In genomic region chr15:62288361-62289017, GRCh38 we compare ENCODE assay signal across 30 cellular contexts.
"Had no signal": no experiment of that assay in that cellular context is flagged by ENCODE, and none has a peak within 500 bp of the region (broad histone marks: within the 10 kb centered on the region; RNA-seq: fewer than 3 reads in every experiment).

No MANE protein-coding gene starts in this region.

- ATAC-seq: esophagus mucosa; gastrocnemius medialis; heart left ventricle; left cardiac atrium; left ventricle myocardium superior; naive thymus-derived CD8-positive, alpha-beta T cell; psoas muscle; right cardiac atrium; stimulated activated memory B cell treated with anti-CD40 and anti-IgM and Interleukin-4, amounts not matched to agents 10 μg/mL and 1 μg/mL and 100 μg/mL, for 72 hours had no signal

- H3K4me3 Mint-ChIP-seq: dendritic cell treated with granulocyte-macrophage colony-stimulating factor and Interleukin-4, amounts not matched to agents 40 ng/mL and 50 ng/mL, for 4 days; endodermal cell; memory B cell; mesothelial cell of epicardium; naive thymus-derived CD8-positive, alpha-beta T cell; nephron progenitor cell; stimulated activated memory B cell treated with anti-CD40 and anti-IgM and Interleukin-4, amounts not matched to agents 10 μg/mL and 1 μg/mL and 100 μg/mL, for 72 hours; stimulated activated naive CD8-positive, alpha-beta T cell treated with anti-CD3 and anti-CD28 coated beads, Interleukin-15, Interleukin-2, amounts not matched to agents 100 ng/mL and 50 ng/mL, for 24 hours had no signal

- H3K4me3 ChIP-seq: gastrocnemius medialis, heart left ventricle, hepatocyte, lung, psoas muscle, skin epidermis, spleen, thoracic aorta, tibial nerve, upper lobe of left lung, uterus had no signal

- DNase-seq: cerebellar nuclear complex; effector CD8-positive, alpha-beta T cell; endodermal cell; foreskin fibroblast; gastrocnemius medialis; heart left ventricle; left cardiac atrium; left ventricle myocardium superior; naive thymus-derived CD8-positive, alpha-beta T cell; nephron progenitor cell; nucleus accumbens; posterior cingulate gyrus; psoas muscle; right cardiac atrium; spleen; stimulated activated CD4-positive, alpha-beta T cell treated with anti-CD3 and anti-CD28 coated beads, Interleukin-4, amount 100 ng/mL, for 4 hours; upper lobe of left lung; uterus had no signal

- H3K36me3 Mint-ChIP-seq: memory B cell; stimulated activated memory B cell treated with anti-CD40 and anti-IgM and Interleukin-4, amounts not matched to agents 10 μg/mL and 1 μg/mL and 100 μg/mL, for 72 hours had no signal

- H3K4me1 Mint-ChIP-seq: memory B cell; naive thymus-derived CD8-positive, alpha-beta T cell; stimulated activated memory B cell treated with anti-CD40 and anti-IgM and Interleukin-4, amounts not matched to agents 10 μg/mL and 1 μg/mL and 100 μg/mL, for 72 hours had no signal

- H3K27me3 ChIP-seq: hepatocyte, upper lobe of left lung, uterus had no signal

- H3K9me3 ChIP-seq: gastrocnemius medialis, psoas muscle, spleen, thoracic aorta, upper lobe of left lung, uterus had no signal

- H3K79me2 ChIP-seq: hepatocyte had no signal

- H3K9me3 Mint-ChIP-seq: stimulated activated memory B cell treated with anti-CD40 and anti-IgM and Interleukin-4, amounts not matched to agents 10 μg/mL and 1 μg/mL and 100 μg/mL, for 72 hours; stimulated activated naive CD8-positive, alpha-beta T cell treated with anti-CD3 and anti-CD28 coated beads, Interleukin-15, Interleukin-2, amounts not matched to agents 100 ng/mL and 50 ng/mL, for 24 hours had no signal

- H3K4me1 ChIP-seq: gastrocnemius medialis, heart left ventricle, psoas muscle, spleen, tibial nerve, upper lobe of left lung, uterus had no signal

- H3K27ac ChIP-seq: epithelial cell of prostate, gastrocnemius medialis, heart left ventricle, hepatocyte, psoas muscle, skin epidermis, spleen, thoracic aorta, tibial nerve, upper lobe of left lung, uterus had no signal

- H3K36me3 ChIP-seq: gastrocnemius medialis, heart left ventricle, spleen, thoracic aorta, tibial nerve, upper lobe of left lung, uterus had no signal

- H3K4me2 ChIP-seq: hepatocyte had no signal

- H3K27ac Mint-ChIP-seq: dendritic cell treated with granulocyte-macrophage colony-stimulating factor and Interleukin-4, amounts not matched to agents 40 ng/mL and 50 ng/mL, for 4 days; endodermal cell; memory B cell; mesothelial cell of epicardium; naive thymus-derived CD8-positive, alpha-beta T cell; nephron progenitor cell; stimulated activated memory B cell treated with anti-CD40 and anti-IgM and Interleukin-4, amounts not matched to agents 10 μg/mL and 1 μg/mL and 100 μg/mL, for 72 hours; stimulated activated naive CD8-positive, alpha-beta T cell treated with anti-CD3 and anti-CD28 coated beads, Interleukin-15, Interleukin-2, amounts not matched to agents 100 ng/mL and 50 ng/mL, for 24 hours had no signal
